22 cellular contexts compared by ENCODE assay signal in genomic region chr6:38268342-38268741, GRCh38.
"Had no signal": no experiment of that assay in that cellular context is flagged by ENCODE, and none has a peak within 500 bp of the region (broad histone marks: within the 10 kb centered on the region; RNA-seq: fewer than 3 reads in every experiment).

No MANE protein-coding gene starts in this region.

- H3K27me3 ChIP-seq: body of pancreas, esophagus muscularis mucosa, sigmoid colon, transverse colon, vagina had no signal

- ATAC-seq: activated naive CD8-positive, alpha-beta T cell treated with anti-CD3 and anti-CD28 coated beads, Interleukin-2, amount 50 U/mL, for 24 hours; body of pancreas; left cardiac atrium; stimulated activated naive B cell treated with anti-CD40 and anti-IgM and Interleukin-4, amounts not matched to agents 10 μg/mL and 1 μg/mL and 100 μg/mL, for 72 hours had no signal

- H3K4me3 Mint-ChIP-seq: activated CD4-positive, alpha-beta memory T cell treated with anti-CD3 and anti-CD28 coated beads for 36 hours; activated naive CD8-positive, alpha-beta T cell treated with anti-CD3 and anti-CD28 coated beads, Interleukin-2, amount 50 U/mL, for 24 hours; memory B cell; naive B cell; stimulated activated naive B cell treated with anti-CD40 and anti-IgM and Interleukin-4, amounts not matched to agents 10 μg/mL and 1 μg/mL and 100 μg/mL, for 72 hours; T-helper 1 cell treated with Interleukin-12 subunit alpha and Interleukin-12 subunit beta and Interleukin-4 antibody, amounts not matched to agents 30 μg/mL and 1 μg/mL, for 36 hours had no signal

- H3K4me3 ChIP-seq: body of pancreas, esophagus muscularis mucosa, sigmoid colon, transverse colon, vagina had no signal

- H3K9me3 ChIP-seq: body of pancreas, esophagus muscularis mucosa, sigmoid colon, transverse colon, vagina had no signal

- DNase-seq: activated CD4-positive, alpha-beta memory T cell treated with anti-CD3 and anti-CD28 coated beads for 36 hours; activated CD4-positive, alpha-beta T cell treated with anti-CD3 and anti-CD28 coated beads for 4 hours; activated CD4-positive, CD25-positive, alpha-beta regulatory T cell; activated gamma-delta T cell; activated naive CD4-positive, alpha-beta T cell treated with anti-CD3 and anti-CD28 coated beads, Interleukin-2, amount 50 U/mL, for 16 hours; activated naive CD8-positive, alpha-beta T cell treated with anti-CD3 and anti-CD28 coated beads, Interleukin-2, amount 50 U/mL, for 24 hours; body of pancreas; effector CD8-positive, alpha-beta T cell; hippocampal formation; left cardiac atrium; naive B cell; sigmoid colon; stimulated activated CD4-positive, alpha-beta T cell treated with anti-CD3 and anti-CD28 coated beads, Interleukin-2, amount 100 ng/mL, for 48 hours; stimulated activated CD8-positive, alpha-beta memory T cell treated with anti-CD3 and anti-CD28 coated beads, Interleukin-4, amount 100 ng/mL, for 48 hours; stimulated activated naive B cell treated with anti-CD40 and anti-IgM and Interleukin-4, amounts not matched to agents 10 μg/mL and 1 μg/mL and 100 μg/mL, for 72 hours; transverse colon had no signal

- H3K27ac ChIP-seq: body of pancreas, esophagus muscularis mucosa, parathyroid adenoma, transverse colon, vagina had no signal

- H3K27me3 Mint-ChIP-seq: activated CD4-positive, alpha-beta memory T cell treated with anti-CD3 and anti-CD28 coated beads for 36 hours; activated naive CD8-positive, alpha-beta T cell treated with anti-CD3 and anti-CD28 coated beads, Interleukin-2, amount 50 U/mL, for 24 hours; memory B cell; naive B cell; stimulated activated naive B cell treated with anti-CD40 and anti-IgM and Interleukin-4, amounts not matched to agents 10 μg/mL and 1 μg/mL and 100 μg/mL, for 72 hours had no signal

- H3K9me3 Mint-ChIP-seq: activated CD4-positive, alpha-beta memory T cell treated with anti-CD3 and anti-CD28 coated beads for 36 hours; activated naive CD8-positive, alpha-beta T cell treated with anti-CD3 and anti-CD28 coated beads, Interleukin-2, amount 50 U/mL, for 24 hours; memory B cell; naive B cell; stimulated activated naive B cell treated with anti-CD40 and anti-IgM and Interleukin-4, amounts not matched to agents 10 μg/mL and 1 μg/mL and 100 μg/mL, for 72 hours; T-helper 1 cell treated with Interleukin-12 subunit alpha and Interleukin-12 subunit beta and Interleukin-4 antibody, amounts not matched to agents 30 μg/mL and 1 μg/mL, for 36 hours had no signal

- H3K4me1 ChIP-seq: body of pancreas, parathyroid adenoma, transverse colon had no signal

- H3K27ac Mint-ChIP-seq: activated CD4-positive, alpha-beta memory T cell treated with anti-CD3 and anti-CD28 coated beads for 36 hours; activated naive CD8-positive, alpha-beta T cell treated with anti-CD3 and anti-CD28 coated beads, Interleukin-2, amount 50 U/mL, for 24 hours; memory B cell; stimulated activated naive B cell treated with anti-CD40 and anti-IgM and Interleukin-4, amounts not matched to agents 10 μg/mL and 1 μg/mL and 100 μg/mL, for 72 hours; T-helper 1 cell treated with Interleukin-12 subunit alpha and Interleukin-12 subunit beta and Interleukin-4 antibody, amounts not matched to agents 30 μg/mL and 1 μg/mL, for 36 hours had no signal

- H3K36me3 ChIP-seq: esophagus muscularis mucosa, sigmoid colon, transverse colon, vagina had no signal

- FAIRE-seq: frontal cortex had no signal
